Comparison of ENCODE assay signal across 17 cellular contexts in genomic region chr17:48056879-48057278, GRCh38. TPM values are rescaled to one million over a fixed set of nuclear protein-coding genes. Genes with fewer than 3 reads are reported as not detected.
DNase-seq lines count a peak whose midpoint lies in the region; ATAC-seq and TF ChIP-seq lines count a peak whose summit lies in the region.
"Had no signal": no experiment of that assay in that cellular context is flagged by ENCODE, and none has a peak within 500 bp of the region (broad histone marks: within the 10 kb centered on the region; RNA-seq: fewer than 3 reads in every experiment).

No MANE protein-coding gene starts in this region.

- peak overlapping the region; percentile 55; the same call in 1 of the 2 replicates for H3K4me2 ChIP-seq in OCI-LY7 (ENCODE audit: low read length)

- peaks cover 93% of the 10 kb centered on the region for H3K36me3 ChIP-seq in OCI-LY7 (ENCODE audit: insufficient read depth, low read length)

- CTCF ChIA-PET in OCI-LY7 (lab: Charles Lee; ENCODE audit: unreplicated experiment) = interaction anchor here (0.6 to 2.0 kb wide), 3 partner anchors 10 to 31 kb away, joined by 3 to 6 read pairs (median 3); no protein-coding TSS in a partner anchor

- H3K4me3 ChIP-seq in OCI-LY7 (ENCODE audit: low read depth, low read length, poor library complexity, severe bottlenecking) = no peak overlapping the region
- H3K4me3 ChIP-seq: esophagus squamous epithelium, SJSA1 had no signal

- no peak for ATAC-seq in left cardiac atrium
- no peak for ATAC-seq in Right ventricle myocardium inferior
- ATAC-seq in effector memory CD8-positive, alpha-beta T cell (replicated peaks) = no peak
- no peak for ATAC-seq in stimulated activated effector memory CD8-positive, alpha-beta T cell treated with anti-CD3 and anti-CD28 coated beads, Interleukin-12 subunit alpha, Interleukin-12 subunit beta, amount 100 ng/mL, for 72 hours
- no peak for ATAC-seq in GM21786 (IDR thresholded peaks at IDR 0.05; ENCODE audit: unreplicated experiment)
- ATAC-seq in HG02798 (IDR thresholded peaks at IDR 0.05; ENCODE audit: poor library complexity, unreplicated experiment) = no peak

- H3K79me2 ChIP-seq in OCI-LY7 (ENCODE audit: insufficient read depth, low read depth, low read length) = peaks cover 36% of the 10 kb centered on the region; the same call in 1 of the 2 replicates

- H3K9me2 ChIP-seq in OCI-LY7 (ENCODE audit: insufficient read depth, low read length) = no peaks in the 10 kb centered on the region

- H3K27me3 Mint-ChIP-seq in effector memory CD8-positive, alpha-beta T cell = no peaks in the 10 kb centered on the region

- no TSS peak for BruUV-seq in OCI-LY7 (replicated peaks; lab: Mats Ljungman, UMichigan)

- H3K36me3 Mint-ChIP-seq in effector memory CD8-positive, alpha-beta T cell (ENCODE audit: insufficient read depth) = peaks cover 38% of the 10 kb centered on the region
- peaks cover 94% of the 10 kb centered on the region for H3K36me3 Mint-ChIP-seq in stimulated activated effector memory CD8-positive, alpha-beta T cell treated with anti-CD3 and anti-CD28 coated beads, Interleukin-12 subunit alpha, Interleukin-12 subunit beta, amount 100 ng/mL, for 72 hours

- H2AFZ ChIP-seq in OCI-LY7 (ENCODE audit: low read length) = no peak overlapping the region

- H3K4me3 Mint-ChIP-seq in effector memory CD8-positive, alpha-beta T cell = no peak overlapping the region
- H3K4me3 Mint-ChIP-seq in stimulated activated effector memory CD8-positive, alpha-beta T cell treated with anti-CD3 and anti-CD28 coated beads, Interleukin-12 subunit alpha, Interleukin-12 subunit beta, amount 100 ng/mL, for 72 hours = peak overlapping the region; percentile 68
- H3K4me3 Mint-ChIP-seq: mesothelial cell of epicardium had no signal

- POLR2A ChIA-PET in OCI-LY7 (lab: Charles Lee) = interaction anchor here (0.6 to 4.5 kb wide), 6 partner anchors 8 to 832 kb away, joined by 3 to 29 read pairs (median 4); partner anchors contain the start of gene NFE2L1

- H3K9me3 ChIP-seq in OCI-LY7 (ENCODE audit: low read length) = no peaks in the 10 kb centered on the region
- H3K9me3 ChIP-seq: esophagus squamous epithelium, SJSA1 had no signal

- intact Hi-C loops in left cardiac atrium (cut with DNase I) (no loop called here), Right ventricle myocardium inferior (cut with DNase I) (no loop called here), OCI-LY7 (cut with micrococcal nuclease; ENCODE audit: unreplicated experiment) (no loop called here)

- DNase-seq in left cardiac atrium = peak; percentile 10
- DNase-seq in Right ventricle myocardium inferior (ENCODE audit: missing footprints) = no peak
- DNase-seq in OCI-LY7 (ENCODE audit: low spot score) = no peak
- DNase-seq in effector memory CD8-positive, alpha-beta T cell = no peak
- DNase-seq in stimulated activated effector memory CD8-positive, alpha-beta T cell treated with anti-CD3 and anti-CD28 coated beads, Interleukin-12 subunit alpha, Interleukin-12 subunit beta, amount 100 ng/mL, for 72 hours (ENCODE audit: low spot score in 2 of 2) = no peak
- DNase-seq in MV-4-11 (lab: John Stamatoyannopoulos, UW) = no peak
- DNase-seq: activated effector memory CD4-positive, alpha-beta T cell treated with Interleukin-2 at 50 U/mL for 16 hours; EL; esophagus squamous epithelium; HCEC 1CT; NCI-H1417 treated with DMSO at 0.1 percent for 48 hours; NCI-H69; stimulated activated CD4-positive, alpha-beta T cell treated with anti-CD3 and anti-CD28 coated beads, Interleukin-1b, Interleukin-23, amount 100 ng/mL, for 48 hours had no signal

- H3K4me1 Mint-ChIP-seq in effector memory CD8-positive, alpha-beta T cell (ENCODE audit: low read depth in 2 of 2) = peaks cover 26 to 36% of the 10 kb centered on the region in 2 donors
- peaks cover 68% of the 10 kb centered on the region for H3K4me1 Mint-ChIP-seq in stimulated activated effector memory CD8-positive, alpha-beta T cell treated with anti-CD3 and anti-CD28 coated beads, Interleukin-12 subunit alpha, Interleukin-12 subunit beta, amount 100 ng/mL, for 72 hours

- no peaks in the 10 kb centered on the region for H4K20me1 ChIP-seq in OCI-LY7 (ENCODE audit: insufficient read depth, low read length)

- TF ChIP-seq CTCF in OCI-LY7 (conservative IDR thresholded peaks at IDR 0.05; ENCODE audit: low read length) = no peak

- H3K9me3 Mint-ChIP-seq in effector memory CD8-positive, alpha-beta T cell = no peaks in the 10 kb centered on the region
- no peaks in the 10 kb centered on the region for H3K9me3 Mint-ChIP-seq in stimulated activated effector memory CD8-positive, alpha-beta T cell treated with anti-CD3 and anti-CD28 coated beads, Interleukin-12 subunit alpha, Interleukin-12 subunit beta, amount 100 ng/mL, for 72 hours
- H3K9me3 Mint-ChIP-seq: mesothelial cell of epicardium had no signal

- peak overlapping the region; percentile 12 to 61 for H3K27ac Mint-ChIP-seq in effector memory CD8-positive, alpha-beta T cell
- peak overlapping the region; percentile 97 for H3K27ac Mint-ChIP-seq in stimulated activated effector memory CD8-positive, alpha-beta T cell treated with anti-CD3 and anti-CD28 coated beads, Interleukin-12 subunit alpha, Interleukin-12 subunit beta, amount 100 ng/mL, for 72 hours

- H3K27ac ChIP-seq in OCI-LY7 (ENCODE audit: low read depth, low read length, poor library complexity, severe bottlenecking) = peak overlapping the region; percentile 69

- H3K4me1 ChIP-seq in OCI-LY7 (ENCODE audit: insufficient read depth, low read length, poor library complexity, severe bottlenecking) = peaks cover 53% of the 10 kb centered on the region

RNA-seq across cellular contexts. Expression of gene NFE2L1, which starts 8.7 kb away (rescaled TPM):
- total RNA-seq in left cardiac atrium (100 to 1,000 TPM; 527 to 675 TPM), Right ventricle myocardium inferior (775 TPM), OCI-LY7 (2022) (106 and 124 TPM in 2 replicates)
- total RNA-seq in OCI-LY7 (2014; rRNA removed; shearing (Covaris generic)) = 42.3 and 60.1 TPM in 2 replicates

RNA-seq across cellular contexts. Expression of gene COPZ2, which starts 19.3 kb away (rescaled TPM):
- 10 to 100 TPM; 50.5 to 54.0 TPM for total RNA-seq in left cardiac atrium
- 52.9 TPM for total RNA-seq in Right ventricle myocardium inferior
- 1.2 TPM in 1 of 2 replicates, not detected in the other for total RNA-seq in OCI-LY7 (2014; rRNA removed; shearing (Covaris generic))
- 1.4 and 1.7 TPM in 2 replicates for total RNA-seq in OCI-LY7 (2022)

RNA-seq across cellular contexts. Expression of gene CBX1, which starts 44.4 kb away (rescaled TPM):
- total RNA-seq in left cardiac atrium = 10 to 100 TPM; 29.2 to 35.6 TPM
- 40.0 TPM for total RNA-seq in Right ventricle myocardium inferior
- total RNA-seq in OCI-LY7 (2014; rRNA removed; shearing (Covaris generic)) = 59.7 and 64.5 TPM in 2 replicates
- 68.2 and 70.4 TPM in 2 replicates for total RNA-seq in OCI-LY7 (2022)

RNA-seq across cellular contexts. Expression of gene SNX11, which starts 50.7 kb away (rescaled TPM):
- 10 to 100 TPM; 13.3 to 14.7 TPM for total RNA-seq in left cardiac atrium
- total RNA-seq in Right ventricle myocardium inferior = 10.5 TPM
- total RNA-seq in OCI-LY7 (2014; rRNA removed; shearing (Covaris generic)) = 6.5 and 12.0 TPM in 2 replicates
- total RNA-seq in OCI-LY7 (2022) = 16.2 and 17.6 TPM in 2 replicates

Comparison
In these comparisons a context has a peak if more than half of its experiments do, and no peak if none do; other contexts are left out.
1. RNA of gene COPZ2, which starts 19.3 kb away (total RNA-seq): 50.5 to 54.0 TPM in left cardiac atrium and 52.9 TPM in Right ventricle myocardium inferior (single experiment); 1.2 to 1.7 TPM in OCI-LY7; every median in the first group is over 10 times any median in the second.